24 cellular contexts compared by ENCODE assay signal in genomic region chr9:76564300-76564699, GRCh38.
DNase-seq lines count a peak whose midpoint lies in the region; ATAC-seq, FAIRE-seq and TF ChIP-seq lines count a peak whose summit lies in the region.
"Had no signal": no experiment of that assay in that cellular context is flagged by ENCODE, and none has a peak within 500 bp of the region (broad histone marks: within the 10 kb centered on the region; RNA-seq: fewer than 3 reads in every experiment).

No MANE protein-coding gene starts in this region.

- H3K4me3 Mint-ChIP-seq in CD14-positive monocyte = no peak overlapping the region
- H3K4me3 Mint-ChIP-seq: nephron; stimulated activated memory B cell treated with anti-CD40 and anti-IgM and Interleukin-4, amounts not matched to agents 10 μg/mL and 1 μg/mL and 100 μg/mL, for 72 hours; T-cell had no signal

- TF ChIP-seq POLR2A in H54 (IDR thresholded peaks at IDR 0.05; ENCODE audit: low read depth, low read length) = no peak

- no peak for TF ChIP-seq CTCF in CD14-positive monocyte (IDR thresholded peaks at IDR 0.05)

- peaks cover 53% of the 10 kb centered on the region for H3K4me1 Mint-ChIP-seq in CD14-positive monocyte
- H3K4me1 Mint-ChIP-seq: nephron had no signal

- FAIRE-seq in H54 (lab: Jason Lieb, UNC) = peak; percentile 96

- intact Hi-C loops in CD14-positive monocyte (cut with micrococcal nuclease) (loop anchor here in 1 of 2 donors (5.0 kb wide), 1 partner anchor 33 kb away; no protein-coding TSS in a partner anchor), left colon (cut with DNase I, micrococcal nuclease) (no loop called here)

- peak overlapping the region in 5 of 7 donors; percentile 47 to 93 (median 64) for H3K27ac Mint-ChIP-seq in CD14-positive monocyte
- H3K27ac Mint-ChIP-seq: nephron; stimulated activated memory B cell treated with anti-CD40 and anti-IgM and Interleukin-4, amounts not matched to agents 10 μg/mL and 1 μg/mL and 100 μg/mL, for 72 hours; T-cell had no signal

- no peak for ATAC-seq in left colon
- ATAC-seq: HCT116; left lobe of liver; stimulated activated memory B cell treated with anti-CD40 and anti-IgM and Interleukin-4, amounts not matched to agents 10 μg/mL and 1 μg/mL and 100 μg/mL, for 72 hours; T-cell had no signal

- peaks cover 0 to 5% of the 10 kb centered on the region in 2 donors for H3K36me3 Mint-ChIP-seq in CD14-positive monocyte
- H3K36me3 Mint-ChIP-seq: stimulated activated memory B cell treated with anti-CD40 and anti-IgM and Interleukin-4, amounts not matched to agents 10 μg/mL and 1 μg/mL and 100 μg/mL, for 72 hours; T-cell had no signal

- peaks cover 0 to 6% (median 2%) of the 10 kb centered on the region in 7 donors for H3K9me3 Mint-ChIP-seq in CD14-positive monocyte
- H3K9me3 Mint-ChIP-seq: nephron had no signal

- no peaks in the 10 kb centered on the region for H3K27me3 Mint-ChIP-seq in CD14-positive monocyte (ENCODE audit: low read depth in 3 of 3)

- DNase-seq in CD14-positive monocyte (ENCODE audit: low spot score) (no peak), H54 (ENCODE audit: insufficient read length, low spot score) (no peak), RPMI7951 (ENCODE audit: low read depth) (peak; percentile 51), glomerular endothelial cell (ENCODE audit: extremely low read depth, low read depth, low spot score) (peak; percentile 7), amniotic stem cell (lab: John Stamatoyannopoulos, UW) (no peak), left colon (no peak), germinal center (ENCODE audit: low spot score) (no peak)
- DNase-seq: activated CD4-positive, alpha-beta T cell treated with anti-CD3 and anti-CD28 coated beads for 48 hours; activated CD8-positive, alpha-beta memory T cell treated with anti-CD3 and anti-CD28 coated beads, Interleukin-2, amount 50 U/mL, for 48 hours; activated gamma-delta T cell; amygdala; DMS79 treated with DMSO at 0.1 percent for 48 hours; erythroblast; NCI-H1436 treated with DMSO at 0.1 percent for 48 hours; NCI-H2171; NCI-H526 treated with DMSO at 0.1 percent for 48 hours; SHP77 treated with DMSO at 0.1 percent for 48 hours; sigmoid colon; T-cell; tibial artery had no signal

Comparison
In these comparisons a context has a peak if more than half of its experiments do, and no peak if none do; other contexts are left out.
1. DNase-seq: peak in RPMI7951 (single experiment) and glomerular endothelial cell (single experiment); none in CD14-positive monocyte (single experiment), H54 (single experiment), amniotic stem cell (single experiment), left colon (0 of 2) and germinal center (single experiment).